2 cellular contexts compared by ENCODE assay signal in the genomic region with DNA sequence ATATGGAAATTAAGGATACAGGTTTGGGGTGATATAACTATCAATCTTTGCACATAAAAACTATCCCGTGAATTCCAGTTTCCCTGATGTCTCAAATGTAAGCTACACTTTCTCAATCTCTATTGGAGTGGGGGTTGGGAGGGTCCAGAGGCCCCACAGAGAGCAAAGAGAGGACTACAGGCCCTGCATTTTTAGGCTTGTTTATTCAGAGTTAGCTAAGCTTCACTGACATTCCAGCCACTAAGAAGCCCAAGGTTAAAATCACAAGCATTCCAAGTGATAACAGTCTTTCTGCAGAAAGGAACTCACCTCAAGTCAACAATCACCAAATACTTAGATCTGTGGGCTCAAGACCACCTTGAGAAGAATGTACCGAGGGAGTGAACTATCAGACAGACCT.
TF ChIP-seq lines count a peak whose summit lies in the region.

No MANE protein-coding gene starts in this region.

TF ChIP-seq in GM23338, 12 proteins besides CTCF, POLR2A, EP300 and RAD21:
- TF ChIP-seq STAT1 (IDR thresholded peaks at IDR 0.05; ENCODE audit: unreplicated experiment) (no peak), POLR2AphosphoS5 (IDR thresholded peaks at IDR 0.05; ENCODE audit: low read depth) (no peak)
- TF ChIP-seq, protein P1, sequence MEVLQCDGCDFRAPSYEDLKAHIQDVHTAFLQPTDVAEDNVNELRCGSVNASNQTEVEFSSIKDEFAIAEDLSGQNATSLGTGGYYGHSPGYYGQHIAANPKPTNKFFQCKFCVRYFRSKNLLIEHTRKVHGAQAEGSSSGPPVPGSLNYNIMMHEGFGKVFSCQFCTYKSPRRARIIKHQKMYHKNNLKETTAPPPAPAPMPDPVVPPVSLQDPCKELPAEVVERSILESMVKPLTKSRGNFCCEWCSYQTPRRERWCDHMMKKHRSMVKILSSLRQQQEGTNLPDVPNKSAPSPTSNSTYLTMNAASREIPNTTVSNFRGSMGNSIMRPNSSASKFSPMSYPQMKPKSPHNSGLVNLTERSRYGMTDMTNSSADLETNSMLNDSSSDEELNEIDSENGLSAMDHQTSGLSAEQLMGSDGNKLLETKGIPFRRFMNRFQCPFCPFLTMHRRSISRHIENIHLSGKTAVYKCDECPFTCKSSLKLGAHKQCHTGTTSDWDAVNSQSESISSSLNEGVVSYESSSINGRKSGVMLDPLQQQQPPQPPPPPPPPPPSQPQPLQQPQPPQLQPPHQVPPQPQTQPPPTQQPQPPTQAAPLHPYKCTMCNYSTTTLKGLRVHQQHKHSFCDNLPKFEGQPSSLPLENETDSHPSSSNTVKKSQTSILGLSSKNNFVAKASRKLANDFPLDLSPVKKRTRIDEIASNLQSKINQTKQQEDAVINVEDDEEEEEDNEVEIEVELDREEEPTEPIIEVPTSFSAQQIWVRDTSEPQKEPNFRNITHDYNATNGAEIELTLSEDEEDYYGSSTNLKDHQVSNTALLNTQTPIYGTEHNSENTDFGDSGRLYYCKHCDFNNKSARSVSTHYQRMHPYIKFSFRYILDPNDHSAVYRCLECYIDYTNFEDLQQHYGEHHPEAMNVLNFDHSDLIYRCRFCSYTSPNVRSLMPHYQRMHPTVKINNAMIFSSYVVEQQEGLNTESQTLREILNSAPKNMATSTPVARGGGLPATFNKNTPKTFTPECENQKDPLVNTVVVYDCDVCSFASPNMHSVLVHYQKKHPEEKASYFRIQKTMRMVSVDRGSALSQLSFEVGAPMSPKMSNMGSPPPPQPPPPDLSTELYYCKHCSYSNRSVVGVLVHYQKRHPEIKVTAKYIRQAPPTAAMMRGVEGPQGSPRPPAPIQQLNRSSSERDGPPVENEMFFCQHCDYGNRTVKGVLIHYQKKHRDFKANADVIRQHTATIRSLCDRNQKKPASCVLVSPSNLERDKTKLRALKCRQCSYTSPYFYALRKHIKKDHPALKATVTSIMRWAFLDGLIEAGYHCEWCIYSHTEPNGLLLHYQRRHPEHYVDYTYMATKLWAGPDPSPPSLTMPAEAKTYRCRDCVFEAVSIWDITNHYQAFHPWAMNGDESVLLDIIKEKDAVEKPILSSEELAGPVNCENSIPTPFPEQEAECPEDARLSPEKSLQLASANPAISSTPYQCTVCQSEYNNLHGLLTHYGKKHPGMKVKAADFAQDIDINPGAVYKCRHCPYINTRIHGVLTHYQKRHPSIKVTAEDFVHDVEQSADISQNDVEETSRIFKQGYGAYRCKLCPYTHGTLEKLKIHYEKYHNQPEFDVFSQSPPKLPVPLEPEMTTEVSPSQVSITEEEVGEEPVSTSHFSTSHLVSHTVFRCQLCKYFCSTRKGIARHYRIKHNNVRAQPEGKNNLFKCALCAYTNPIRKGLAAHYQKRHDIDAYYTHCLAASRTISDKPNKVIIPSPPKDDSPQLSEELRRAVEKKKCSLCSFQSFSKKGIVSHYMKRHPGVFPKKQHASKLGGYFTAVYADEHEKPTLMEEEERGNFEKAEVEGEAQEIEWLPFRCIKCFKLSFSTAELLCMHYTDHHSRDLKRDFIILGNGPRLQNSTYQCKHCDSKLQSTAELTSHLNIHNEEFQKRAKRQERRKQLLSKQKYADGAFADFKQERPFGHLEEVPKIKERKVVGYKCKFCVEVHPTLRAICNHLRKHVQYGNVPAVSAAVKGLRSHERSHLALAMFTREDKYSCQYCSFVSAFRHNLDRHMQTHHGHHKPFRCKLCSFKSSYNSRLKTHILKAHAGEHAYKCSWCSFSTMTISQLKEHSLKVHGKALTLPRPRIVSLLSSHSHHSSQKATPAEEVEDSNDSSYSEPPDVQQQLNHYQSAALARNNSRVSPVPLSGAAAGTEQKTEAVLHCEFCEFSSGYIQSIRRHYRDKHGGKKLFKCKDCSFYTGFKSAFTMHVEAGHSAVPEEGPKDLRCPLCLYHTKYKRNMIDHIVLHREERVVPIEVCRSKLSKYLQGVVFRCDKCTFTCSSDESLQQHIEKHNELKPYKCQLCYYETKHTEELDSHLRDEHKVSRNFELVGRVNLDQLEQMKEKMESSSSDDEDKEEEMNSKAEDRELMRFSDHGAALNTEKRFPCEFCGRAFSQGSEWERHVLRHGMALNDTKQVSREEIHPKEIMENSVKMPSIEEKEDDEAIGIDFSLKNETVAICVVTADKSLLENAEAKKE (CRISPR knock-in tag; IDR thresholded peaks at IDR 0.05): 0 out of 2 replicates have a peak, but pooled peaks have one; percentile 17

TF ChIP-seq in WTC11, 78 proteins besides CTCF, POLR2A, EP300 and RAD21:
- TF ChIP-seq CBFB (CRISPR knock-in tag; IDR thresholded peaks at IDR 0.05; ENCODE audit: low read depth) (no peak), KAT7 (CRISPR knock-in tag; IDR thresholded peaks at IDR 0.05; ENCODE audit: borderline replicate concordance) (no peak), SMAD4 (CRISPR knock-in tag; IDR thresholded peaks at IDR 0.05) (no peak), NR3C1 (CRISPR knock-in tag; conservative IDR thresholded peaks at IDR 0.05; ENCODE audit: low read depth) (no peak), ESRRA (CRISPR knock-in tag; IDR thresholded peaks at IDR 0.05; ENCODE audit: borderline replicate concordance) (no peak), IRF2 (CRISPR knock-in tag; IDR thresholded peaks at IDR 0.05; ENCODE audit: borderline replicate concordance, low read depth) (no peak), ZBTB21 (CRISPR knock-in tag; IDR thresholded peaks at IDR 0.05; ENCODE audit: borderline replicate concordance) (no peak), ZNF121 (CRISPR knock-in tag; IDR thresholded peaks at IDR 0.05) (no peak), HMGA2 (CRISPR knock-in tag; IDR thresholded peaks at IDR 0.05) (no peak), RELA (CRISPR knock-in tag; IDR thresholded peaks at IDR 0.05; ENCODE audit: borderline replicate concordance) (no peak), SOX15 (CRISPR knock-in tag; IDR thresholded peaks at IDR 0.05) (no peak), ETV6 (CRISPR knock-in tag; IDR thresholded peaks at IDR 0.05) (no peak), TEAD4 (CRISPR knock-in tag; IDR thresholded peaks at IDR 0.05) (no peak)
- TF ChIP-seq, protein P2, sequence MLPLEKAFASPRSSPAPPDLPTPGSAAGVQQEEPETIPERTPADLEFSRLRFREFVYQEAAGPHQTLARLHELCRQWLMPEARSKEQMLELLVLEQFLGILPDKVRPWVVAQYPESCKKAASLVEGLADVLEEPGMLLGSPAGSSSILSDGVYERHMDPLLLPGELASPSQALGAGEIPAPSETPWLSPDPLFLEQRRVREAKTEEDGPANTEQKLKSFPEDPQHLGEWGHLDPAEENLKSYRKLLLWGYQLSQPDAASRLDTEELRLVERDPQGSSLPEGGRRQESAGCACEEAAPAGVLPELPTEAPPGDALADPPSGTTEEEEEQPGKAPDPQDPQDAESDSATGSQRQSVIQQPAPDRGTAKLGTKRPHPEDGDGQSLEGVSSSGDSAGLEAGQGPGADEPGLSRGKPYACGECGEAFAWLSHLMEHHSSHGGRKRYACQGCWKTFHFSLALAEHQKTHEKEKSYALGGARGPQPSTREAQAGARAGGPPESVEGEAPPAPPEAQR (CRISPR knock-in tag; IDR thresholded peaks at IDR 0.05): no peak
- TF ChIP-seq, protein P3, sequence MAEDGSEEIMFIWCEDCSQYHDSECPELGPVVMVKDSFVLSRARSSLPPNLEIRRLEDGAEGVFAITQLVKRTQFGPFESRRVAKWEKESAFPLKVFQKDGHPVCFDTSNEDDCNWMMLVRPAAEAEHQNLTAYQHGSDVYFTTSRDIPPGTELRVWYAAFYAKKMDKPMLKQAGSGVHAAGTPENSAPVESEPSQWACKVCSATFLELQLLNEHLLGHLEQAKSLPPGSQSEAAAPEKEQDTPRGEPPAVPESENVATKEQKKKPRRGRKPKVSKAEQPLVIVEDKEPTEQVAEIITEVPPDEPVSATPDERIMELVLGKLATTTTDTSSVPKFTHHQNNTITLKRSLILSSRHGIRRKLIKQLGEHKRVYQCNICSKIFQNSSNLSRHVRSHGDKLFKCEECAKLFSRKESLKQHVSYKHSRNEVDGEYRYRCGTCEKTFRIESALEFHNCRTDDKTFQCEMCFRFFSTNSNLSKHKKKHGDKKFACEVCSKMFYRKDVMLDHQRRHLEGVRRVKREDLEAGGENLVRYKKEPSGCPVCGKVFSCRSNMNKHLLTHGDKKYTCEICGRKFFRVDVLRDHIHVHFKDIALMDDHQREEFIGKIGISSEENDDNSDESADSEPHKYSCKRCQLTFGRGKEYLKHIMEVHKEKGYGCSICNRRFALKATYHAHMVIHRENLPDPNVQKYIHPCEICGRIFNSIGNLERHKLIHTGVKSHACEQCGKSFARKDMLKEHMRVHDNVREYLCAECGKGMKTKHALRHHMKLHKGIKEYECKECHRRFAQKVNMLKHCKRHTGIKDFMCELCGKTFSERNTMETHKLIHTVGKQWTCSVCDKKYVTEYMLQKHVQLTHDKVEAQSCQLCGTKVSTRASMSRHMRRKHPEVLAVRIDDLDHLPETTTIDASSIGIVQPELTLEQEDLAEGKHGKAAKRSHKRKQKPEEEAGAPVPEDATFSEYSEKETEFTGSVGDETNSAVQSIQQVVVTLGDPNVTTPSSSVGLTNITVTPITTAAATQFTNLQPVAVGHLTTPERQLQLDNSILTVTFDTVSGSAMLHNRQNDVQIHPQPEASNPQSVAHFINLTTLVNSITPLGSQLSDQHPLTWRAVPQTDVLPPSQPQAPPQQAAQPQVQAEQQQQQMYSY (CRISPR knock-in tag; IDR thresholded peaks at IDR 0.05): no peak
- TF ChIP-seq, protein P4, sequence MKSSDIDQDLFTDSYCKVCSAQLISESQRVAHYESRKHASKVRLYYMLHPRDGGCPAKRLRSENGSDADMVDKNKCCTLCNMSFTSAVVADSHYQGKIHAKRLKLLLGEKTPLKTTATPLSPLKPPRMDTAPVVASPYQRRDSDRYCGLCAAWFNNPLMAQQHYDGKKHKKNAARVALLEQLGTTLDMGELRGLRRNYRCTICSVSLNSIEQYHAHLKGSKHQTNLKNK (CRISPR knock-in tag; IDR thresholded peaks at IDR 0.05): no peak
- TF ChIP-seq, protein P5, sequence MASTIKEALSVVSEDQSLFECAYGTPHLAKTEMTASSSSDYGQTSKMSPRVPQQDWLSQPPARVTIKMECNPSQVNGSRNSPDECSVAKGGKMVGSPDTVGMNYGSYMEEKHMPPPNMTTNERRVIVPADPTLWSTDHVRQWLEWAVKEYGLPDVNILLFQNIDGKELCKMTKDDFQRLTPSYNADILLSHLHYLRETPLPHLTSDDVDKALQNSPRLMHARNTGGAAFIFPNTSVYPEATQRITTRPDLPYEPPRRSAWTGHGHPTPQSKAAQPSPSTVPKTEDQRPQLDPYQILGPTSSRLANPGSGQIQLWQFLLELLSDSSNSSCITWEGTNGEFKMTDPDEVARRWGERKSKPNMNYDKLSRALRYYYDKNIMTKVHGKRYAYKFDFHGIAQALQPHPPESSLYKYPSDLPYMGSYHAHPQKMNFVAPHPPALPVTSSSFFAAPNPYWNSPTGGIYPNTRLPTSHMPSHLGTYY (CRISPR knock-in tag; IDR thresholded peaks at IDR 0.05): no peak
